Comparison of ENCODE assay signal across 8 cellular contexts in genomic region chr19:6393074-6393981, GRCh38. TPM values are rescaled to one million over a fixed set of nuclear protein-coding genes. Genes with fewer than 3 reads are reported as not detected.
DNase-seq lines count a peak whose midpoint lies in the region; ATAC-seq and FAIRE-seq lines count a peak whose summit lies in the region.

Gene GTF2F1 (minus strand): TSS chr19:6393164. CDS start chr19:6392995, 169 bp downstream.

- H4K5ac ChIP-seq in mesendoderm (ENCODE audit: low read length), result no peak within 1 kb of the TSS

- peaks cover 16% of the 10 kb centered on the region for H3K79me2 ChIP-seq in mesendoderm (ENCODE audit: control insufficient read depth, insufficient read depth, low read length)

- DNase-seq in CMK (ENCODE audit: low read depth) (peak; percentile 82), HTR-8/SVneo (ENCODE audit: insufficient read length, low spot score) (peak; percentile 99), NOMO-1 treated with dmso at 0.1 percent for 144 hours (lab: John Stamatoyannopoulos, UW; ENCODE audit: unreplicated experiment) (peak; percentile 79), mesendoderm (peak; percentile 98)
- peak; percentile 92 to 95 (median 94) for DNase-seq in activated CD8-positive, alpha-beta memory T cell treated with anti-CD3 and anti-CD28 coated beads for 48 hours (ENCODE audit: low read depth in 2 of 3, low spot score in 2 of 3)
- DNase-seq in stimulated activated CD8-positive, alpha-beta memory T cell treated with anti-CD3 and anti-CD28 coated beads, Interleukin-15, amount 100 ng/mL, for 1 hour (ENCODE audit: low read depth), result peak; percentile 93

- H3K4me3 ChIP-seq in endocrine pancreas (ENCODE audit: control insufficient read depth, insufficient read depth, low read length) (peak within 1 kb of the TSS; percentile 61), mesendoderm (ENCODE audit: low read length) (peak within 1 kb of the TSS; percentile 97)

- H2BK15ac ChIP-seq in mesendoderm (replicated peaks; ENCODE audit: low read depth), result no peak within 1 kb of the TSS

- H3K27me3 ChIP-seq in endocrine pancreas (ENCODE audit: control insufficient read depth, insufficient read depth, low read length), result no peaks in the 10 kb centered on the region
- H3K27me3 ChIP-seq in mesendoderm (ENCODE audit: insufficient read depth, low read length, poor library complexity), result no peaks in the 10 kb centered on the region

- H3K9ac ChIP-seq in endocrine pancreas (ENCODE audit: control insufficient read depth, insufficient read depth, low read length) (peak within 1 kb of the TSS; percentile 92), mesendoderm (ENCODE audit: low read length) (peak within 1 kb of the TSS; percentile 97)

- H2BK5ac ChIP-seq in mesendoderm (ENCODE audit: low read length), result peak within 1 kb of the TSS; percentile 51

- H3K4me1 ChIP-seq in endocrine pancreas (ENCODE audit: control insufficient read depth, insufficient read depth, low read length) (peaks cover 8% of the 10 kb centered on the region), mesendoderm (ENCODE audit: control insufficient read depth, low read depth, low read length) (peaks cover 4% of the 10 kb centered on the region)

- no peaks in the 10 kb centered on the region for H3K9me3 ChIP-seq in endocrine pancreas (ENCODE audit: control insufficient read depth, low read length)

- no peak within 1 kb of the TSS for H3K4ac ChIP-seq in mesendoderm (ENCODE audit: low read depth, low read length)

- peak; percentile 97 for FAIRE-seq in HTR-8/SVneo (lab: Jason Lieb, UNC)

- H3K4me2 ChIP-seq in mesendoderm (ENCODE audit: low read length), result peak within 1 kb of the TSS; percentile 82

- WGBS in mesendoderm (ENCODE audit: extremely low coverage, insufficient coverage, low lambda C conversion rate), result no CpG with 5 or more reads among the region's 69 CpGs

- ATAC-seq in GM19468 (IDR thresholded peaks at IDR 0.05; ENCODE audit: extremely low read depth, unreplicated experiment), result peak; percentile 64

- no peak within 1 kb of the TSS for H3K18ac ChIP-seq in mesendoderm (ENCODE audit: low read length)

- H2BK120ac ChIP-seq in mesendoderm (ENCODE audit: low read depth, low read length), result no peak within 1 kb of the TSS

- peak within 1 kb of the TSS; percentile 97 for H3K56ac ChIP-seq in mesendoderm (ENCODE audit: low read length)

- H2AK5ac ChIP-seq in mesendoderm (ENCODE audit: low read length), result peak within 1 kb of the TSS; percentile 43

- H3K36me3 ChIP-seq in endocrine pancreas (ENCODE audit: control insufficient read depth, insufficient read depth, low read length) (peaks cover 2% of the 10 kb centered on the region), mesendoderm (ENCODE audit: control insufficient read depth, insufficient read depth, low read length) (peaks cover 3% of the 10 kb centered on the region)

- peak within 1 kb of the TSS; percentile 81 for H3K27ac ChIP-seq in mesendoderm (ENCODE audit: low read depth, low read length)

- H3K23ac ChIP-seq in mesendoderm (ENCODE audit: low read length), result peak within 1 kb of the TSS; percentile 80

- H4K8ac ChIP-seq in mesendoderm (ENCODE audit: low read depth, low read length), result peak within 1 kb of the TSS; percentile 98

- peaks cover 14% of the 10 kb centered on the region for H3K79me1 ChIP-seq in mesendoderm (ENCODE audit: low read length)

RNA-seq across cellular contexts. Expression of gene GTF2F1, which starts in this region (rescaled TPM):
- 64.7 TPM for polyA plus RNA-seq in mesendoderm (2013, experiment 1 of 2)
- polyA plus RNA-seq in mesendoderm (2013, experiment 2 of 2), result 63.7 TPM

Comparison
In these comparisons a context has a peak if more than half of its experiments do, and no peak if none do; other contexts are left out.
1. Peak in every context shown above with its lines: DNase-seq, ATAC-seq, H3K4me3 ChIP-seq and H3K27ac ChIP-seq.